Comparison of ENCODE assay signal across 13 cellular contexts in the genomic region with DNA sequence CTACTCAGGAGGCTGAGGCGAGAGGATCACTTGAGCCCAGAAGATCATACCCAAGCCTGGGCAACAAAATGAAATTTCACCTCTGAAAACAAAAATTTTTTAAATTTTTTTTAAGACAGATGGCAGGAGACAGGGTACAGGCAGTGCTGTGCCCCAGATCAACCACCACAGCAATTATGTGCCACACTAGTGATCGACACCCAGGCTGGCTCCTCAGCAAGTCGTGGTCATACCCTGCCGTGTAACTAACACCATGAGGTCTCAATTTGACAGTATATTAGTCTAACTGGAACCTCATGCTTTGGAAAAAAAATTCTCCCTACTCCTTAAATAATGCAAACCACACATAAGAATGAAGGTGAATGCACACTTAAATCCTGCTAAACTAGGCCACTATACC. TPM values are rescaled to one million over a fixed set of nuclear protein-coding genes. Genes with fewer than 3 reads are reported as not detected.
DNase-seq lines count a peak whose midpoint lies in the region; ATAC-seq and TF ChIP-seq lines count a peak whose summit lies in the region.
"Had no signal": no experiment of that assay in that cellular context is flagged by ENCODE, and none has a peak within 500 bp of the region (broad histone marks: within the 10 kb centered on the region; RNA-seq: fewer than 3 reads in every experiment).

No MANE protein-coding gene starts in this region.

- H3K27me3 ChIP-seq in left lung (no peaks in the 10 kb centered on the region), vagina (no peaks in the 10 kb centered on the region)
- H3K27me3 ChIP-seq: esophagus muscularis mucosa, heart left ventricle, neural progenitor cell had no signal

- TF ChIP-seq CTCF in natural killer cell (IDR thresholded peaks at IDR 0.05) = no peak
- no peak for TF ChIP-seq CTCF in activated CD8-positive, alpha-beta T cell treated with anti-CD3 and anti-CD28 coated beads for 36 hours (IDR thresholded peaks at IDR 0.05)
- TF ChIP-seq CTCF in left lung (IDR thresholded peaks at IDR 0.05) = no peak
- TF ChIP-seq CTCF in vagina (IDR thresholded peaks at IDR 0.05) = no peak
- no peak for TF ChIP-seq CTCF in endothelial cell (IDR thresholded peaks at IDR 0.05; ENCODE audit: unreplicated experiment)

- peak overlapping the region; percentile 59 for H3K4me3 Mint-ChIP-seq in natural killer cell treated with Interleukin-12 subunit alpha and Interleukin-12 subunit beta and Interleukin-15 and Interleukin-18, amount 100 ng/mL, for 72 hours
- H3K4me3 Mint-ChIP-seq in natural killer cell (no peak overlapping the region), endothelial cell (ENCODE audit: unreplicated experiment) (no peak overlapping the region)
- no peak overlapping the region for H3K4me3 Mint-ChIP-seq in activated CD8-positive, alpha-beta T cell treated with anti-CD3 and anti-CD28 coated beads for 36 hours
- H3K4me3 Mint-ChIP-seq: neural progenitor cell had no signal

- peaks cover 8% of the 10 kb centered on the region for H3K36me3 Mint-ChIP-seq in natural killer cell treated with Interleukin-12 subunit alpha and Interleukin-12 subunit beta and Interleukin-15 and Interleukin-18, amount 100 ng/mL, for 72 hours
- no peaks in the 10 kb centered on the region for H3K36me3 Mint-ChIP-seq in natural killer cell
- H3K36me3 Mint-ChIP-seq in activated CD8-positive, alpha-beta T cell treated with anti-CD3 and anti-CD28 coated beads for 36 hours (ENCODE audit: low read depth) = peaks cover 68% of the 10 kb centered on the region
- H3K36me3 Mint-ChIP-seq in endothelial cell (ENCODE audit: low read depth, unreplicated experiment) = peaks cover 35% of the 10 kb centered on the region

- H3K36me3 ChIP-seq in left lung (peaks cover 4 to 98% of the 10 kb centered on the region in 2 donors), vagina (peaks cover 3 to 73% of the 10 kb centered on the region in 2 donors)

- H3K4me1 ChIP-seq in left lung = peaks cover 7 to 42% of the 10 kb centered on the region in 2 donors
- H3K4me1 ChIP-seq in vagina = peaks cover 42% of the 10 kb centered on the region
- H3K4me1 ChIP-seq: neural progenitor cell had no signal

- CTCF ChIA-PET in activated CD8-positive, alpha-beta T cell treated with anti-CD3 and anti-CD28 coated beads for 36 hours (lab: Charles Lee) = interaction anchor here (1.2 to 3.0 kb wide), 2 partner anchors 39 to 60 kb away, joined by 6 to 17 read pairs; a partner anchor contains a TSS

- no peaks in the 10 kb centered on the region for H3K9me3 Mint-ChIP-seq in natural killer cell treated with Interleukin-12 subunit alpha and Interleukin-12 subunit beta and Interleukin-15 and Interleukin-18, amount 100 ng/mL, for 72 hours
- H3K9me3 Mint-ChIP-seq in natural killer cell (no peaks in the 10 kb centered on the region), endothelial cell (ENCODE audit: unreplicated experiment) (no peaks in the 10 kb centered on the region)
- H3K9me3 Mint-ChIP-seq in activated CD8-positive, alpha-beta T cell treated with anti-CD3 and anti-CD28 coated beads for 36 hours = no peaks in the 10 kb centered on the region
- H3K9me3 Mint-ChIP-seq: neural progenitor cell had no signal

- no peak for DNase-seq in natural killer cell treated with Interleukin-12 subunit alpha and Interleukin-12 subunit beta and Interleukin-15 and Interleukin-18, amount 100 ng/mL, for 72 hours (ENCODE audit: low spot score)
- DNase-seq in natural killer cell = no peak
- DNase-seq in activated CD8-positive, alpha-beta T cell treated with anti-CD3 and anti-CD28 coated beads for 36 hours = no peak
- DNase-seq in left lung = no peak
- no peak for DNase-seq in vagina (ENCODE audit: extremely low spot score in 2 of 2)
- no peak for DNase-seq in endothelial cell (ENCODE audit: low spot score)
- DNase-seq: heart left ventricle, NCI-H1105, substantia nigra had no signal

- H3K9me3 ChIP-seq in left lung = no peaks in the 10 kb centered on the region
- H3K9me3 ChIP-seq in vagina = no peaks in the 10 kb centered on the region
- H3K9me3 ChIP-seq: esophagus muscularis mucosa, heart left ventricle had no signal

- no peaks in the 10 kb centered on the region for H3K27me3 Mint-ChIP-seq in natural killer cell treated with Interleukin-12 subunit alpha and Interleukin-12 subunit beta and Interleukin-15 and Interleukin-18, amount 100 ng/mL, for 72 hours
- no peaks in the 10 kb centered on the region for H3K27me3 Mint-ChIP-seq in natural killer cell (ENCODE audit: low read depth in 2 of 2)
- no peaks in the 10 kb centered on the region for H3K27me3 Mint-ChIP-seq in activated CD8-positive, alpha-beta T cell treated with anti-CD3 and anti-CD28 coated beads for 36 hours
- H3K27me3 Mint-ChIP-seq in endothelial cell (ENCODE audit: unreplicated experiment) = peaks cover 3% of the 10 kb centered on the region

- H3K4me3 ChIP-seq in left lung (no peak overlapping the region), vagina (no peak overlapping the region)
- H3K4me3 ChIP-seq: esophagus muscularis mucosa, heart left ventricle, neural progenitor cell had no signal

- POLR2A ChIA-PET in activated CD8-positive, alpha-beta T cell treated with anti-CD3 and anti-CD28 coated beads for 36 hours (lab: Charles Lee) = interaction anchor here (1.3 to 2.0 kb wide), 5 partner anchors 8 to 56 kb away, joined by 3 to 8 read pairs (median 4); a partner anchor contains a TSS

- H3K27ac Mint-ChIP-seq in natural killer cell treated with Interleukin-12 subunit alpha and Interleukin-12 subunit beta and Interleukin-15 and Interleukin-18, amount 100 ng/mL, for 72 hours = peak overlapping the region; percentile 75 to 83
- H3K27ac Mint-ChIP-seq in natural killer cell (no peak overlapping the region), endothelial cell (ENCODE audit: unreplicated experiment) (no peak overlapping the region)
- peak overlapping the region; percentile 86 for H3K27ac Mint-ChIP-seq in activated CD8-positive, alpha-beta T cell treated with anti-CD3 and anti-CD28 coated beads for 36 hours
- H3K27ac Mint-ChIP-seq: neural progenitor cell had no signal

- no peak for TF ChIP-seq POLR2A in vagina (IDR thresholded peaks at IDR 0.05)

- peaks cover 33 to 35% of the 10 kb centered on the region in 2 donors for H3K4me1 Mint-ChIP-seq in natural killer cell treated with Interleukin-12 subunit alpha and Interleukin-12 subunit beta and Interleukin-15 and Interleukin-18, amount 100 ng/mL, for 72 hours (ENCODE audit: low read depth in 2 of 2)
- H3K4me1 Mint-ChIP-seq in natural killer cell (peaks cover 34 to 38% of the 10 kb centered on the region in 2 donors), endothelial cell (ENCODE audit: unreplicated experiment) (no peaks in the 10 kb centered on the region)
- peaks cover 53% of the 10 kb centered on the region for H3K4me1 Mint-ChIP-seq in activated CD8-positive, alpha-beta T cell treated with anti-CD3 and anti-CD28 coated beads for 36 hours (ENCODE audit: low read depth)
- H3K4me1 Mint-ChIP-seq: neural progenitor cell had no signal

- intact Hi-C loops in natural killer cell (cut with micrococcal nuclease) (no loop called here), left lung (cut with DNase I) (no loop called here), vagina (cut with DNase I) (no loop called here)
- intact Hi-C loops in activated CD8-positive, alpha-beta T cell treated with anti-CD3 and anti-CD28 coated beads for 36 hours (cut with micrococcal nuclease) = no loop called here

- peak overlapping the region; percentile 19 to 35 for H3K27ac ChIP-seq in left lung
- H3K27ac ChIP-seq in vagina = peak overlapping the region; percentile 45
- H3K27ac ChIP-seq: neural progenitor cell had no signal

- peak in 1 of 2 donors; percentile 64 for ATAC-seq in natural killer cell treated with Interleukin-12 subunit alpha and Interleukin-12 subunit beta and Interleukin-15 and Interleukin-18, amount 100 ng/mL, for 72 hours
- ATAC-seq in natural killer cell (no peak), left lung (no peak), GM18907 (IDR thresholded peaks at IDR 0.05; ENCODE audit: unreplicated experiment) (no peak), HG03139 (IDR thresholded peaks at IDR 0.05; ENCODE audit: unreplicated experiment) (no peak)
- no peak for ATAC-seq in activated CD8-positive, alpha-beta T cell treated with anti-CD3 and anti-CD28 coated beads for 36 hours
- ATAC-seq: heart left ventricle had no signal

RNA-seq across cellular contexts. Expression of a gene that starts 8.3 kb away (rescaled TPM):
- total RNA-seq in natural killer cell treated with Interleukin-12 subunit alpha and Interleukin-12 subunit beta and Interleukin-15 and Interleukin-18, amount 100 ng/mL, for 72 hours = 100 to 1,000 TPM; 225 to 301 TPM
- total RNA-seq in natural killer cell (100 to 1,000 TPM; 309 to 340 (median 319) TPM), left lung (100 to 1,000 TPM; 133 to 146 TPM), vagina (78.3 TPM), endothelial cell (ENCODE audit: unreplicated experiment) (139 TPM)
- total RNA-seq in activated CD8-positive, alpha-beta T cell treated with anti-CD3 and anti-CD28 coated beads for 36 hours = 100 to 1,000 TPM; 252 to 262 TPM

RNA-seq across cellular contexts. Expression of a gene that starts 8.4 kb away (rescaled TPM):
- total RNA-seq in natural killer cell treated with Interleukin-12 subunit alpha and Interleukin-12 subunit beta and Interleukin-15 and Interleukin-18, amount 100 ng/mL, for 72 hours = 1 to 10 TPM; 3.3 to 6.8 TPM
- total RNA-seq in natural killer cell (1 to 10 TPM; 7.7 to 9.7 (median 8.4) TPM), left lung (1 to 10 TPM; 2.8 to 3.9 TPM), vagina (4.2 TPM), endothelial cell (ENCODE audit: unreplicated experiment) (3.3 TPM)
- 1 to 10 TPM; 2.2 to 2.4 TPM for total RNA-seq in activated CD8-positive, alpha-beta T cell treated with anti-CD3 and anti-CD28 coated beads for 36 hours

RNA-seq across cellular contexts. Expression of a gene that starts 21.7 kb away (rescaled TPM):
- 10 to 100 TPM; 13.9 to 28.3 TPM for total RNA-seq in natural killer cell treated with Interleukin-12 subunit alpha and Interleukin-12 subunit beta and Interleukin-15 and Interleukin-18, amount 100 ng/mL, for 72 hours
- total RNA-seq in natural killer cell (10 to 100 TPM; 38.9 to 48.0 (median 47.9) TPM), left lung (10 to 100 TPM; 21.7 to 25.4 TPM), vagina (51.3 TPM), endothelial cell (ENCODE audit: unreplicated experiment) (7.9 TPM)
- 10 to 100 TPM; 20.5 to 21.1 TPM for total RNA-seq in activated CD8-positive, alpha-beta T cell treated with anti-CD3 and anti-CD28 coated beads for 36 hours

RNA-seq across cellular contexts. Expression of a gene that starts 38.8 kb away (rescaled TPM):
- 1 to 10 TPM; 5.2 to 7.4 TPM for total RNA-seq in natural killer cell treated with Interleukin-12 subunit alpha and Interleukin-12 subunit beta and Interleukin-15 and Interleukin-18, amount 100 ng/mL, for 72 hours
- total RNA-seq in natural killer cell (1 to 10 TPM; 7.5 to 9.8 (median 9.5) TPM), left lung (10 to 100 TPM; 14.6 to 19.0 TPM), vagina (17.4 TPM), endothelial cell (ENCODE audit: unreplicated experiment) (39.1 TPM)
- 1 to 10 TPM; 7.1 to 7.2 TPM for total RNA-seq in activated CD8-positive, alpha-beta T cell treated with anti-CD3 and anti-CD28 coated beads for 36 hours

RNA-seq across cellular contexts. Expression of a gene that starts 48.4 kb away (rescaled TPM):
- 1 to 10 TPM in 1 of 2 donors, under 1 TPM in 1; 0.40 to 1.3 TPM for total RNA-seq in natural killer cell treated with Interleukin-12 subunit alpha and Interleukin-12 subunit beta and Interleukin-15 and Interleukin-18, amount 100 ng/mL, for 72 hours
- total RNA-seq in natural killer cell (1 to 10 TPM in 2 of 3 donors, under 1 TPM in 1; 0.71 to 6.6 (median 2.7) TPM), left lung (1 to 10 TPM; 8.3 to 9.2 TPM), vagina (20.6 TPM), endothelial cell (ENCODE audit: unreplicated experiment) (3.9 TPM)
- total RNA-seq in activated CD8-positive, alpha-beta T cell treated with anti-CD3 and anti-CD28 coated beads for 36 hours = 10 to 100 TPM; 15.1 to 15.4 TPM

Comparison
In these comparisons a context has a peak if more than half of its experiments do, and no peak if none do; other contexts are left out.
1. H3K27ac Mint-ChIP-seq: peak in natural killer cell treated with Interleukin-12 subunit alpha and Interleukin-12 subunit beta and Interleukin-15 and Interleukin-18, amount 100 ng/mL, for 72 hours (2 of 2) and activated CD8-positive, alpha-beta T cell treated with anti-CD3 and anti-CD28 coated beads for 36 hours (single experiment); none in natural killer cell (0 of 2) and endothelial cell (single experiment).